10 cellular contexts compared by ENCODE assay signal in genomic region chr12:1217191-1217949, GRCh38.
A peak's percentile ranks its signal among the peaks of the same experiment; 100 is the strongest.
DNase-seq lines count a peak whose midpoint lies in the region; ATAC-seq and TF ChIP-seq lines count a peak whose summit lies in the region.
"Had no signal": no experiment of that assay in that cellular context is flagged by ENCODE, and none has a peak within 500 bp of the region (broad histone marks: within the 10 kb centered on the region; RNA-seq: fewer than 3 reads in every experiment).

No MANE protein-coding gene starts in this region.

- CTCF ChIA-PET in activated CD4-positive, alpha-beta memory T cell treated with anti-CD3 and anti-CD28 coated beads, Interleukin-2, amount 10 ng/mL, durations not matched to agents 7 days and 5 days (lab: Charles Lee): interaction anchor here (0.6 kb wide), 1 partner anchor 366 kb away, joined by 3 read pairs; no protein-coding TSS in a partner anchor

- H3K9me3 ChIP-seq in gastrocnemius medialis: no peaks in the 10 kb centered on the region

- in situ Hi-C loops in gastrocnemius medialis (cut with MboI; ENCODE audit: low sequenced_read_pairs in 4 of 4): no loop called here

- no peaks in the 10 kb centered on the region for H3K36me3 ChIP-seq in gastrocnemius medialis

- DNase-seq in GM04503 (ENCODE audit: low read depth) (peak; percentile 60), RPMI7951 (ENCODE audit: low read depth) (peak; percentile 78), fibroblast of villous mesenchyme (ENCODE audit: low read depth) (peak; percentile 67), gastrocnemius medialis (no peak)
- DNase-seq in activated CD4-positive, alpha-beta memory T cell treated with anti-CD3 and anti-CD28 coated beads, Interleukin-2, amount 10 ng/mL, durations not matched to agents 7 days and 5 days: no peak
- DNase-seq: NCI-H446 had no signal

- H3K4me1 ChIP-seq in gastrocnemius medialis: peaks cover 36 to 39% of the 10 kb centered on the region in 2 donors

- POLR2A ChIA-PET in activated CD4-positive, alpha-beta memory T cell treated with anti-CD3 and anti-CD28 coated beads, Interleukin-2, amount 10 ng/mL, durations not matched to agents 7 days and 5 days (lab: Charles Lee): no interaction called here

- peak; percentile 83 to 87 for ATAC-seq in gastrocnemius medialis
- no peak for ATAC-seq in GM19035 (IDR thresholded peaks at IDR 0.05; ENCODE audit: unreplicated experiment)
- ATAC-seq in GM18517 (IDR thresholded peaks at IDR 0.05; ENCODE audit: unreplicated experiment): no peak
- no peak for ATAC-seq in HG02885 (IDR thresholded peaks at IDR 0.05; ENCODE audit: poor library complexity, unreplicated experiment)

- H3K27me3 Mint-ChIP-seq in activated CD4-positive, alpha-beta memory T cell treated with anti-CD3 and anti-CD28 coated beads, Interleukin-2, amount 10 ng/mL, durations not matched to agents 7 days and 5 days: no peaks in the 10 kb centered on the region
- H3K27me3 Mint-ChIP-seq: central memory CD8-positive, alpha-beta T cell had no signal

- H3K4me3 ChIP-seq in fibroblast of villous mesenchyme (ENCODE audit: low read depth, low read length) (no peak overlapping the region), gastrocnemius medialis (peak overlapping the region in 1 of 4 donors; percentile 6)

- no peak overlapping the region for H3K4me3 Mint-ChIP-seq in activated CD4-positive, alpha-beta memory T cell treated with anti-CD3 and anti-CD28 coated beads, Interleukin-2, amount 10 ng/mL, durations not matched to agents 7 days and 5 days
- H3K4me3 Mint-ChIP-seq: central memory CD8-positive, alpha-beta T cell had no signal

- intact Hi-C loops in gastrocnemius medialis (cut with DNase I; ENCODE audit: low total_unique reads): no loop called here

- H3K27me3 ChIP-seq in gastrocnemius medialis: no peaks in the 10 kb centered on the region

- no peaks in the 10 kb centered on the region for H3K9me3 Mint-ChIP-seq in activated CD4-positive, alpha-beta memory T cell treated with anti-CD3 and anti-CD28 coated beads, Interleukin-2, amount 10 ng/mL, durations not matched to agents 7 days and 5 days
- H3K9me3 Mint-ChIP-seq: central memory CD8-positive, alpha-beta T cell had no signal

- TF ChIP-seq POLR2A in gastrocnemius medialis (IDR thresholded peaks at IDR 0.05): no peak

- H3K27ac ChIP-seq in gastrocnemius medialis: peak overlapping the region; percentile 52 to 63 (median 58)

- no peak overlapping the region for H3K27ac Mint-ChIP-seq in activated CD4-positive, alpha-beta memory T cell treated with anti-CD3 and anti-CD28 coated beads, Interleukin-2, amount 10 ng/mL, durations not matched to agents 7 days and 5 days

- H3K36me3 Mint-ChIP-seq in activated CD4-positive, alpha-beta memory T cell treated with anti-CD3 and anti-CD28 coated beads, Interleukin-2, amount 10 ng/mL, durations not matched to agents 7 days and 5 days (ENCODE audit: low read depth): no peaks in the 10 kb centered on the region

- TF ChIP-seq CTCF in fibroblast of villous mesenchyme (IDR thresholded peaks at IDR 0.05; ENCODE audit: insufficient read depth, low read depth, low read length) (no peak), gastrocnemius medialis (IDR thresholded peaks at IDR 0.05 in 4 of 5, conservative IDR thresholded peaks at IDR 0.05 in 1 of 5) (no peak)

- H3K4me1 Mint-ChIP-seq in activated CD4-positive, alpha-beta memory T cell treated with anti-CD3 and anti-CD28 coated beads, Interleukin-2, amount 10 ng/mL, durations not matched to agents 7 days and 5 days: peaks cover 5% of the 10 kb centered on the region
- H3K4me1 Mint-ChIP-seq: central memory CD8-positive, alpha-beta T cell had no signal

Comparison
In these comparisons a context has a peak if more than half of its experiments do, and no peak if none do; other contexts are left out.
1. DNase-seq: peak in GM04503 (single experiment), RPMI7951 (single experiment) and fibroblast of villous mesenchyme (single experiment); none in gastrocnemius medialis (0 of 2) and activated CD4-positive, alpha-beta memory T cell treated with anti-CD3 and anti-CD28 coated beads, Interleukin-2, amount 10 ng/mL, durations not matched to agents 7 days and 5 days (single experiment).
2. ATAC-seq: peak in gastrocnemius medialis (2 of 2); none in GM19035 (single experiment), GM18517 (single experiment) and HG02885 (single experiment).